In the genomic region with DNA sequence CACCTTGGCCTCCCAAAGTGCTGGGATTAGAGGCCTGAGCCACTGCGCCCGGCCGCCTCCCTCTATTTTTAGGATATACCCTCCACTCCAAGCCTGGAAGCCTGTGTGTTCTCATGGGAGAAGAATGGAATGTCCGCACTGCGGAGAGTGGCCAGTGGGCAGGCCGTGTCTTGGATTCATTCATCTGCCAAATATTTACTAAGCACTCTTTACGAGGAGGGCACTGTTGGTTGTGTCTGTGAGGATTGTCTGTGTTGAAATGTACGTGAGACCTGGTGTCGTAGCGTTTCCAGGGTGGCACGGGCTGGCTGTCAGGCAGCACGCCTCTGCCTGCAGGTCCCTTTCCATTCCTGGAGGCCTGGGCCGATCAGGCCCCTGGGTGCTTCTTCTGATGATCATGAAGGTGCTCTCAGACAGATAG, we compare ENCODE assay signal across 9 cellular contexts. TPM values are rescaled to one million over a fixed set of nuclear protein-coding genes. Genes with fewer than 3 reads are reported as not detected.
DNase-seq lines count a peak whose midpoint lies in the region; ATAC-seq and TF ChIP-seq lines count a peak whose summit lies in the region.
"Had no signal": no experiment of that assay in that cellular context is flagged by ENCODE, and none has a peak within 500 bp of the region (broad histone marks: within the 10 kb centered on the region; RNA-seq: fewer than 3 reads in every experiment).

No MANE protein-coding gene starts in this region.

- TF ChIP-seq POLR2A in gastrocnemius medialis (IDR thresholded peaks at IDR 0.05), result peak in 1 of 2 donors; percentile 10

- H3K27me3 ChIP-seq in ascending aorta (no peaks in the 10 kb centered on the region), gastrocnemius medialis (no peaks in the 10 kb centered on the region)

- H3K4me1 ChIP-seq in ascending aorta, result peaks cover 6 to 27% of the 10 kb centered on the region in 2 donors
- H3K4me1 ChIP-seq in gastrocnemius medialis, result peaks cover 32 to 34% of the 10 kb centered on the region in 2 donors

- H3K9me3 Mint-ChIP-seq in HFFc6, result no peaks in the 10 kb centered on the region
- H3K9me3 Mint-ChIP-seq: CD4-positive, alpha-beta memory T cell had no signal

- intact Hi-C loops in ascending aorta (cut with DNase I), result loop anchor here (1.0 to 2.0 kb wide), 2 partner anchors 23 to 37 kb away; a partner anchor contains a TSS
- intact Hi-C loops in cardiac septum (cut with DNase I), result loop anchor here (1.0 kb wide), 1 partner anchor 37 kb away; a partner anchor contains a TSS
- intact Hi-C loops in gastrocnemius medialis (cut with DNase I; ENCODE audit: low total_unique reads), result loop anchor here (2.0 kb wide), 1 partner anchor 15 kb away; no protein-coding TSS in a partner anchor

- TF ChIP-seq CTCF in HFFc6 (IDR thresholded peaks at IDR 0.05) (no peak), ascending aorta (IDR thresholded peaks at IDR 0.05) (no peak), gastrocnemius medialis (IDR thresholded peaks at IDR 0.05 in 4 of 5, conservative IDR thresholded peaks at IDR 0.05 in 1 of 5) (peak in 1 of 5 experiments; percentile 9)

- H3K36me3 Mint-ChIP-seq in HFFc6 (ENCODE audit: low read depth), result peaks cover 34% of the 10 kb centered on the region

- H3K4me3 ChIP-seq in ascending aorta (peak overlapping the region in 1 of 2 donors; percentile 34), gastrocnemius medialis (no peak overlapping the region)

- H3K27ac ChIP-seq in ascending aorta, result peak overlapping the region; percentile 84 to 89
- peak overlapping the region; percentile 82 to 92 (median 90) for H3K27ac ChIP-seq in gastrocnemius medialis

- peaks cover 50% of the 10 kb centered on the region for H3K4me1 Mint-ChIP-seq in HFFc6 (ENCODE audit: low read depth)

- H3K9me3 ChIP-seq in ascending aorta, result no peaks in the 10 kb centered on the region
- H3K9me3 ChIP-seq in gastrocnemius medialis, result no peaks in the 10 kb centered on the region

- peak overlapping the region; percentile 45 for H3K27ac Mint-ChIP-seq in HFFc6

- H3K36me3 ChIP-seq in ascending aorta (peaks cover 37 to 53% of the 10 kb centered on the region in 2 donors), gastrocnemius medialis (peaks cover 0 to 48% of the 10 kb centered on the region in 2 donors)

- DNase-seq in HFFc6 (peak; percentile 32), ascending aorta (ENCODE audit: low spot score in 2 of 2) (peak in 1 of 2 donors; percentile 85), cardiac septum (ENCODE audit: low spot score) (peak; percentile 75), gastrocnemius medialis (peak; percentile 68 to 87), C1 segment of cervical spinal cord (lab: John Stamatoyannopoulos, UW) (no peak)
- DNase-seq: CD4-positive, alpha-beta memory T cell had no signal

- in situ Hi-C loops in gastrocnemius medialis (cut with MboI; ENCODE audit: low sequenced_read_pairs in 4 of 4), result no loop called here

- ATAC-seq in gastrocnemius medialis (peak; percentile 93 to 95), HG02623 (IDR thresholded peaks at IDR 0.05; ENCODE audit: unreplicated experiment) (no peak), GM19397 (IDR thresholded peaks at IDR 0.05; ENCODE audit: unreplicated experiment) (no peak), GM18511 (IDR thresholded peaks at IDR 0.05; ENCODE audit: unreplicated experiment) (no peak)

- H3K4me3 Mint-ChIP-seq in HFFc6, result no peak overlapping the region
- H3K4me3 Mint-ChIP-seq: CD4-positive, alpha-beta memory T cell had no signal

- H3K27me3 Mint-ChIP-seq in HFFc6 (ENCODE audit: insufficient read depth), result no peaks in the 10 kb centered on the region
- H3K27me3 Mint-ChIP-seq: CD4-positive, alpha-beta memory T cell had no signal

RNA-seq across cellular contexts. Expression of a gene that starts 19.2 kb away (rescaled TPM):
- 10 to 100 TPM; 20.2 to 26.1 (median 24.5) TPM for total RNA-seq in HFFc6 (2021; fragmentation: NEBNext Ultra II Directional; extraction: Animal tissue kit (Norgen Biotek cat#: 25700))
- total RNA-seq in ascending aorta (41.8 TPM), cardiac septum (22.1 TPM), gastrocnemius medialis (10 to 100 TPM; 16.6 to 30.0 (median 21.8) TPM)

RNA-seq across cellular contexts. Expression of a gene that starts 37.8 kb away (rescaled TPM):
- total RNA-seq in HFFc6 (2021; fragmentation: NEBNext Ultra II Directional; extraction: Animal tissue kit (Norgen Biotek cat#: 25700)), result 10 to 100 TPM; 27.4 to 37.2 (median 33.2) TPM
- total RNA-seq in ascending aorta, result 620 TPM
- 49.9 TPM for total RNA-seq in cardiac septum
- total RNA-seq in gastrocnemius medialis, result 10 to 100 TPM in 3 of 4 donors, 1 to 10 TPM in 1; 4.5 to 44.2 (median 16.4) TPM

Comparison
In these comparisons a context has a peak if more than half of its experiments do, and no peak if none do; other contexts are left out.
1. DNase-seq: peak in HFFc6 (single experiment), cardiac septum (single experiment) and gastrocnemius medialis (2 of 2); none in C1 segment of cervical spinal cord (0 of 14).
2. ATAC-seq: peak in gastrocnemius medialis (2 of 2); none in HG02623 (single experiment), GM19397 (single experiment) and GM18511 (single experiment).
3. RNA of a gene that starts 37.8 kb away (total RNA-seq): 620 TPM in ascending aorta (single experiment); 49.9 TPM in cardiac septum (single experiment), 27.4 to 37.2 TPM in HFFc6 and 4.5 to 44.2 TPM in gastrocnemius medialis; every median in the first group is over 10 times any median in the second.